In genomic region chr19:45098521-45099464, GRCh38 we compare ENCODE assay signal across 10 cellular contexts. TPM values are rescaled to one million over a fixed set of nuclear protein-coding genes. Genes with fewer than 3 reads are reported as not detected.
DNase-seq lines count a peak whose midpoint lies in the region; ATAC-seq and TF ChIP-seq lines count a peak whose summit lies in the region.
"Had no signal": no experiment of that assay in that cellular context is flagged by ENCODE, and none has a peak within 500 bp of the region (broad histone marks: within the 10 kb centered on the region; RNA-seq: fewer than 3 reads in every experiment).

No MANE protein-coding gene starts in this region.

- DNase-seq in HFFc6 (no peak), Right ventricle myocardium superior (peak; percentile 67), sciatic nerve (ENCODE audit: low spot score) (no peak), NOMO-1 (lab: John Stamatoyannopoulos, UW; ENCODE audit: unreplicated experiment in 2 of 2) (no peak)
- no peak for DNase-seq in activated naive CD8-positive, alpha-beta T cell treated with anti-CD3 and anti-CD28 coated beads, Interleukin-2, amount 10 ng/mL, durations not matched to agents 7 days and 5 days

- no peaks in the 10 kb centered on the region for H3K9me3 Mint-ChIP-seq in HFFc6
- H3K9me3 Mint-ChIP-seq in activated naive CD8-positive, alpha-beta T cell treated with anti-CD3 and anti-CD28 coated beads, Interleukin-2, amount 10 ng/mL, durations not matched to agents 7 days and 5 days: no peaks in the 10 kb centered on the region
- H3K9me3 Mint-ChIP-seq: activated T-helper 1 cell treated with anti-CD3 and anti-CD28 coated beads, Interleukin-12 subunit alpha, Interleukin-12 subunit beta, Interleukin-2, Interleukin-4 antibody, amounts not matched to agents 30 ng/mL and 10 ng/mL and 1 ng/mL, durations not matched to agents 14 hours and 24 hours and 36 hours had no signal

- peaks cover 16% of the 10 kb centered on the region for H3K36me3 Mint-ChIP-seq in HFFc6 (ENCODE audit: low read depth)
- peaks cover 6% of the 10 kb centered on the region for H3K36me3 Mint-ChIP-seq in activated naive CD8-positive, alpha-beta T cell treated with anti-CD3 and anti-CD28 coated beads, Interleukin-2, amount 10 ng/mL, durations not matched to agents 7 days and 5 days

- peaks cover 70% of the 10 kb centered on the region for H3K4me1 Mint-ChIP-seq in HFFc6 (ENCODE audit: low read depth)
- peaks cover 49% of the 10 kb centered on the region for H3K4me1 Mint-ChIP-seq in activated naive CD8-positive, alpha-beta T cell treated with anti-CD3 and anti-CD28 coated beads, Interleukin-2, amount 10 ng/mL, durations not matched to agents 7 days and 5 days

- peak overlapping the region; percentile 88 for H3K27ac Mint-ChIP-seq in HFFc6
- peak overlapping the region; percentile 31 for H3K27ac Mint-ChIP-seq in activated naive CD8-positive, alpha-beta T cell treated with anti-CD3 and anti-CD28 coated beads, Interleukin-2, amount 10 ng/mL, durations not matched to agents 7 days and 5 days
- H3K27ac Mint-ChIP-seq: activated T-helper 1 cell treated with anti-CD3 and anti-CD28 coated beads, Interleukin-12 subunit alpha, Interleukin-12 subunit beta, Interleukin-2, Interleukin-4 antibody, amounts not matched to agents 30 ng/mL and 10 ng/mL and 1 ng/mL, durations not matched to agents 14 hours and 24 hours and 36 hours had no signal

- intact Hi-C loops in Right ventricle myocardium superior (cut with DNase I) (no loop called here), sciatic nerve (cut with DNase I) (no loop called here)

- H3K4me3 Mint-ChIP-seq in HFFc6: peak overlapping the region; percentile 62
- H3K4me3 Mint-ChIP-seq in activated naive CD8-positive, alpha-beta T cell treated with anti-CD3 and anti-CD28 coated beads, Interleukin-2, amount 10 ng/mL, durations not matched to agents 7 days and 5 days: no peak overlapping the region
- H3K4me3 Mint-ChIP-seq: activated T-helper 1 cell treated with anti-CD3 and anti-CD28 coated beads, Interleukin-12 subunit alpha, Interleukin-12 subunit beta, Interleukin-2, Interleukin-4 antibody, amounts not matched to agents 30 ng/mL and 10 ng/mL and 1 ng/mL, durations not matched to agents 14 hours and 24 hours and 36 hours had no signal

- TF ChIP-seq CTCF in HFFc6 (IDR thresholded peaks at IDR 0.05): no peak

- ATAC-seq in activated naive CD8-positive, alpha-beta T cell treated with anti-CD3 and anti-CD28 coated beads, Interleukin-2, amount 10 ng/mL, durations not matched to agents 7 days and 5 days (ENCODE audit: low read depth): no peak
- ATAC-seq in Right ventricle myocardium superior (ENCODE audit: poor library complexity): peak; percentile 45
- peak; percentile 37 for ATAC-seq in sciatic nerve
- ATAC-seq in HG03196 (IDR thresholded peaks at IDR 0.05; ENCODE audit: unreplicated experiment): no peak
- no peak for ATAC-seq in GM18511 (IDR thresholded peaks at IDR 0.05; ENCODE audit: unreplicated experiment)
- ATAC-seq in HG03342 (IDR thresholded peaks at IDR 0.05; ENCODE audit: unreplicated experiment): no peak

- H3K27me3 Mint-ChIP-seq in HFFc6 (ENCODE audit: insufficient read depth): no peaks in the 10 kb centered on the region
- H3K27me3 Mint-ChIP-seq in activated naive CD8-positive, alpha-beta T cell treated with anti-CD3 and anti-CD28 coated beads, Interleukin-2, amount 10 ng/mL, durations not matched to agents 7 days and 5 days: no peaks in the 10 kb centered on the region

- POLR2A ChIA-PET in activated naive CD8-positive, alpha-beta T cell treated with anti-CD3 and anti-CD28 coated beads, Interleukin-2, amount 10 ng/mL, durations not matched to agents 7 days and 5 days (lab: Charles Lee): interaction anchor here (1.4 kb wide), 1 partner anchor 20 kb away, joined by 3 read pairs; the partner anchor contains the start of gene GEMIN7

RNA-seq across cellular contexts. Expression of gene PPP1R37, which starts 5.8 kb away (rescaled TPM):
- total RNA-seq in HFFc6 (2021; fragmentation: NEBNext Ultra II Directional; extraction: Animal tissue kit (Norgen Biotek cat#: 25700)): 10 to 100 TPM; 20.4 to 27.4 (median 21.6) TPM
- 10 to 100 TPM; 29.5 to 31.9 TPM for total RNA-seq in activated naive CD8-positive, alpha-beta T cell treated with anti-CD3 and anti-CD28 coated beads, Interleukin-2, amount 10 ng/mL, durations not matched to agents 7 days and 5 days
- total RNA-seq in Right ventricle myocardium superior: 13.7 TPM
- total RNA-seq in sciatic nerve: 19.3 TPM

RNA-seq across cellular contexts. Expression of gene GEMIN7, which starts 19.7 kb away (rescaled TPM):
- total RNA-seq in HFFc6 (2021; fragmentation: NEBNext Ultra II Directional; extraction: Animal tissue kit (Norgen Biotek cat#: 25700)): 10 to 100 TPM; 34.3 to 43.4 (median 39.0) TPM
- 10 to 100 TPM; 24.8 to 26.2 TPM for total RNA-seq in activated naive CD8-positive, alpha-beta T cell treated with anti-CD3 and anti-CD28 coated beads, Interleukin-2, amount 10 ng/mL, durations not matched to agents 7 days and 5 days
- total RNA-seq in Right ventricle myocardium superior (14.7 TPM), sciatic nerve (8.8 TPM)

RNA-seq across cellular contexts. Expression of gene ZNF296, which starts 22.5 kb away (rescaled TPM):
- total RNA-seq in HFFc6 (2021; fragmentation: NEBNext Ultra II Directional; extraction: Animal tissue kit (Norgen Biotek cat#: 25700)): under 1 TPM; 0.57 to 0.87 (median 0.65) TPM
- total RNA-seq in activated naive CD8-positive, alpha-beta T cell treated with anti-CD3 and anti-CD28 coated beads, Interleukin-2, amount 10 ng/mL, durations not matched to agents 7 days and 5 days: 1 to 10 TPM; 4.8 TPM
- total RNA-seq in Right ventricle myocardium superior: 0.32 TPM
- 0.45 TPM for total RNA-seq in sciatic nerve
- total RNA-seq: M059J had no signal

RNA-seq across cellular contexts. Expression of gene CLASRP, which starts 59.9 kb away (rescaled TPM):
- total RNA-seq in HFFc6 (2021; fragmentation: NEBNext Ultra II Directional; extraction: Animal tissue kit (Norgen Biotek cat#: 25700)): 10 to 100 TPM; 29.9 to 42.9 (median 37.3) TPM
- 100 to 1,000 TPM; 128 to 129 TPM for total RNA-seq in activated naive CD8-positive, alpha-beta T cell treated with anti-CD3 and anti-CD28 coated beads, Interleukin-2, amount 10 ng/mL, durations not matched to agents 7 days and 5 days
- total RNA-seq in Right ventricle myocardium superior: 31.7 TPM
- 109 TPM for total RNA-seq in sciatic nerve

Comparison
In these comparisons a context has a peak if more than half of its experiments do, and no peak if none do; other contexts are left out.
1. ATAC-seq: peak in Right ventricle myocardium superior (single experiment) and sciatic nerve (single experiment); none in activated naive CD8-positive, alpha-beta T cell treated with anti-CD3 and anti-CD28 coated beads, Interleukin-2, amount 10 ng/mL, durations not matched to agents 7 days and 5 days (single experiment), HG03196 (single experiment), GM18511 (single experiment) and HG03342 (single experiment).